Comparison of ENCODE assay signal across 8 cellular contexts in genomic region chr10:62373995-62374861, GRCh38. TPM values are rescaled to one million over a fixed set of nuclear protein-coding genes. Genes with fewer than 3 reads are reported as not detected.
DNase-seq lines count a peak whose midpoint lies in the region; ATAC-seq and TF ChIP-seq lines count a peak whose summit lies in the region.

TSS of gene ZNF365 (plus strand) at chr10:62374369. CDS start at chr10:62376194, 1,825 bp downstream.

- H3K9me3 ChIP-seq in thyroid gland, result no peaks in the 10 kb centered on the region

- no peaks in the 10 kb centered on the region for H3K36me3 Mint-ChIP-seq in activated T-helper 17 cell treated with anti-CD3 and anti-CD28 coated beads, Interleukin-2, amount 50 U/mL, for 72 hours (ENCODE audit: low read depth)
- H3K36me3 Mint-ChIP-seq in nephron progenitor cell (ENCODE audit: low read depth), result no peaks in the 10 kb centered on the region

- TF ChIP-seq POLR2A in thyroid gland (IDR thresholded peaks at IDR 0.05), result no peak

- DNase-seq in G401 (ENCODE audit: low spot score), result peak; percentile 66
- DNase-seq in NCI-H226, result peak; percentile 17
- peak; percentile 45 for DNase-seq in fibroblast of the aortic adventitia (ENCODE audit: low read depth)
- peak; percentile 73 for DNase-seq in nephron progenitor cell
- DNase-seq in thyroid gland, result peak; percentile 29 to 37

- no peaks in the 10 kb centered on the region for H3K4me1 Mint-ChIP-seq in activated T-helper 17 cell treated with anti-CD3 and anti-CD28 coated beads, Interleukin-2, amount 50 U/mL, for 72 hours
- peaks cover 5% of the 10 kb centered on the region for H3K4me1 Mint-ChIP-seq in nephron progenitor cell

- no peak within 1 kb of the TSS for H3K27ac ChIP-seq in thyroid gland

- H3K27ac Mint-ChIP-seq in activated T-helper 17 cell treated with anti-CD3 and anti-CD28 coated beads, Interleukin-2, amount 50 U/mL, for 72 hours, result no peak within 1 kb of the TSS
- H3K27ac Mint-ChIP-seq in nephron progenitor cell, result no peak within 1 kb of the TSS

- ATAC-seq in activated T-helper 17 cell treated with anti-CD3 and anti-CD28 coated beads, Interleukin-2, amount 50 U/mL, for 72 hours (replicated peaks), result peak; percentile 77
- ATAC-seq in HG03108 (IDR thresholded peaks at IDR 0.05; ENCODE audit: unreplicated experiment) (no peak), GM21515 (IDR thresholded peaks at IDR 0.05; ENCODE audit: unreplicated experiment) (no peak)

- no peaks in the 10 kb centered on the region for H3K27me3 ChIP-seq in thyroid gland

- H3K27me3 Mint-ChIP-seq in activated T-helper 17 cell treated with anti-CD3 and anti-CD28 coated beads, Interleukin-2, amount 50 U/mL, for 72 hours, result peaks cover 11% of the 10 kb centered on the region
- peaks cover 43% of the 10 kb centered on the region for H3K27me3 Mint-ChIP-seq in nephron progenitor cell (ENCODE audit: low read depth, poor library complexity)

- intact Hi-C loops in thyroid gland (cut with DNase I), result no loop called here

- H3K4me3 ChIP-seq in fibroblast of the aortic adventitia (ENCODE audit: low read depth, low read length), result peak within 1 kb of the TSS; percentile 79
- peak within 1 kb of the TSS in 1 of 3 donors; percentile 42 for H3K4me3 ChIP-seq in thyroid gland (replicated peaks in 1 of 3)

- H3K4me1 ChIP-seq in thyroid gland, result peaks cover 4 to 7% of the 10 kb centered on the region in 2 donors

- H3K9me3 Mint-ChIP-seq in activated T-helper 17 cell treated with anti-CD3 and anti-CD28 coated beads, Interleukin-2, amount 50 U/mL, for 72 hours, result no peaks in the 10 kb centered on the region
- H3K9me3 Mint-ChIP-seq in nephron progenitor cell, result peaks cover 3% of the 10 kb centered on the region

- peak within 1 kb of the TSS; percentile 78 for H3K4me3 Mint-ChIP-seq in activated T-helper 17 cell treated with anti-CD3 and anti-CD28 coated beads, Interleukin-2, amount 50 U/mL, for 72 hours
- H3K4me3 Mint-ChIP-seq in nephron progenitor cell, result peak within 1 kb of the TSS; percentile 85

- in situ Hi-C loops in G401 (cut with HindIII; ENCODE audit: low sequenced_read_pairs), result no loop called here

- no peaks in the 10 kb centered on the region for H3K36me3 ChIP-seq in thyroid gland

- 2 to 12% methylated on average over 5 to 12 of the region's 73 CpGs for WGBS in thyroid gland, 2 donors

- TF ChIP-seq CTCF in fibroblast of the aortic adventitia (IDR thresholded peaks at IDR 0.05; ENCODE audit: insufficient read depth, low read length) (no peak), nephron progenitor cell (IDR thresholded peaks at IDR 0.05) (no peak), thyroid gland (IDR thresholded peaks at IDR 0.05) (no peak)

RNA-seq across cellular contexts. Expression of gene ZNF365, which starts in this region (rescaled TPM):
- not detected in 2 replicates for total RNA-seq in G401 (2014; rRNA removed; shearing (Covaris generic))
- under 1 TPM; 0.15 to 0.19 TPM for total RNA-seq in activated T-helper 17 cell treated with anti-CD3 and anti-CD28 coated beads, Interleukin-2, amount 50 U/mL, for 72 hours
- 0.41 and 7.2 TPM in 2 replicates for total RNA-seq in fibroblast of the aortic adventitia (ENCODE audit: low replicate concordance)
- total RNA-seq in thyroid gland, result 1 to 10 TPM in 1 of 4 donors, under 1 TPM in 1, not detected in 2; 0.63 to 1.2 TPM

Comparison
In these comparisons a context has a peak if more than half of its experiments do, and no peak if none do; other contexts are left out.
1. Peak in DNase-seq in G401; RNA of the gene not detected or under 1 TPM.
2. Peak in ATAC-seq in activated T-helper 17 cell treated with anti-CD3 and anti-CD28 coated beads, Interleukin-2, amount 50 U/mL, for 72 hours; RNA of the gene not detected or under 1 TPM.
3. DNase-seq: peak in every context shown above with its lines; median percentile 73 in nephron progenitor cell; 66 in G401; 45 in fibroblast of the aortic adventitia; 33 in thyroid gland; 17 in NCI-H226.